17 cellular contexts compared by ENCODE assay signal in genomic region chr15:64288577-64288976, GRCh38.
DNase-seq lines count a peak whose midpoint lies in the region; ATAC-seq and TF ChIP-seq lines count a peak whose summit lies in the region.
"Had no signal": no experiment of that assay in that cellular context is flagged by ENCODE, and none has a peak within 500 bp of the region (broad histone marks: within the 10 kb centered on the region; RNA-seq: fewer than 3 reads in every experiment).

No MANE protein-coding gene starts in this region.

- H3K4me3 ChIP-seq in fibroblast of villous mesenchyme (ENCODE audit: low read depth, low read length), result no peak overlapping the region
- H3K4me3 ChIP-seq: lower lobe of right lung had no signal

- TF ChIP-seq CTCF in fibroblast of villous mesenchyme (IDR thresholded peaks at IDR 0.05; ENCODE audit: insufficient read depth, low read depth, low read length), result no peak

- ATAC-seq in HG03442 (IDR thresholded peaks at IDR 0.05; ENCODE audit: unreplicated experiment) (no peak), GM19351 (IDR thresholded peaks at IDR 0.05; ENCODE audit: unreplicated experiment) (no peak)

- DNase-seq in AG08396 (ENCODE audit: low spot score), result peak; percentile 9
- DNase-seq in H4 (ENCODE audit: low spot score), result peak; percentile 88
- peak; percentile 14 for DNase-seq in RKO (ENCODE audit: low spot score)
- DNase-seq in fibroblast of villous mesenchyme (ENCODE audit: low read depth), result peak; percentile 86
- DNase-seq in occipital lobe (lab: John Stamatoyannopoulos, UW), result no peak
- no peak for DNase-seq in MV-4-11 (lab: John Stamatoyannopoulos, UW)
- DNase-seq: activated CD4-positive, alpha-beta T cell treated with anti-CD3 and anti-CD28 coated beads, Interleukin-2, amount 10 ng/mL, durations not matched to agents 24 days and 14 days; activated CD8-positive, alpha-beta memory T cell treated with anti-CD3 and anti-CD28 coated beads, Interleukin-2, amount 50 U/mL, for 4 hours; activated effector memory CD4-positive, alpha-beta T cell treated with anti-CD3 and anti-CD28 coated beads, Interleukin-2, amount 50 U/mL, for 16 hours; anterior cingulate cortex; H7; MM.1S; NCI-H2029 treated with DMSO at 0.1 percent for 48 hours; NCI-H748 treated with DMSO at 0.1 percent for 48 hours had no signal

Comparison
In these comparisons a context has a peak if more than half of its experiments do, and no peak if none do; other contexts are left out.
1. DNase-seq: peak in AG08396 (single experiment), H4 (single experiment), RKO (single experiment) and fibroblast of villous mesenchyme (single experiment); none in occipital lobe (single experiment) and MV-4-11 (single experiment).